ENCODE assay signal across 25 cellular contexts in genomic region chr10:96368971-96369370, GRCh38. TPM values are rescaled to one million over a fixed set of nuclear protein-coding genes. Genes with fewer than 3 reads are reported as not detected.
"Had no signal": no experiment of that assay in that cellular context is flagged by ENCODE, and none has a peak within 500 bp of the region (broad histone marks: within the 10 kb centered on the region; RNA-seq: fewer than 3 reads in every experiment).

No MANE protein-coding gene starts in this region.

- H3K27me3 ChIP-seq: MG63, SJSA1 had no signal

- H3K27ac ChIP-seq: SJSA1, SK-N-MC had no signal

- H3K4me3 ChIP-seq: MG63, SJSA1, SK-N-MC had no signal

- H3K9me3 ChIP-seq: MG63, SJSA1 had no signal

- H3K36me3 ChIP-seq: MG63, SJSA1 had no signal

- FAIRE-seq: HepG2, RCC 7860 had no signal

- DNase-seq: IMR-90, Karpas-422, KG1, MG63, NCI-H1092, NCI-H1105 treated with DMSO at 0.1 percent for 48 hours, NCI-H1417 treated with DMSO at 0.1 percent for 48 hours, NCI-H146, NCI-H1694 treated with DMSO at 0.1 percent for 48 hours, NCI-H1930, NCI-H2081, NCI-H2107, NCI-H2227 treated with DMSO at 0.1 percent for 48 hours, NCI-H524, NCI-H526 treated with DMSO at 0.1 percent for 48 hours, NCI-H774, Right ventricle myocardium superior, RPMI8226, SIG-M5 had no signal

- H3K4me1 ChIP-seq: SJSA1 had no signal

RNA-seq across cellular contexts. Expression of gene OPALIN, which starts 10.2 kb away (rescaled TPM):
- total RNA-seq: HepG2, HT1080, IMR-90, NCI-H460, Right ventricle myocardium superior, SJSA1 had no signal
- polyA plus RNA-seq: HepG2, IMR-90 had no signal
